In the genomic region with DNA sequence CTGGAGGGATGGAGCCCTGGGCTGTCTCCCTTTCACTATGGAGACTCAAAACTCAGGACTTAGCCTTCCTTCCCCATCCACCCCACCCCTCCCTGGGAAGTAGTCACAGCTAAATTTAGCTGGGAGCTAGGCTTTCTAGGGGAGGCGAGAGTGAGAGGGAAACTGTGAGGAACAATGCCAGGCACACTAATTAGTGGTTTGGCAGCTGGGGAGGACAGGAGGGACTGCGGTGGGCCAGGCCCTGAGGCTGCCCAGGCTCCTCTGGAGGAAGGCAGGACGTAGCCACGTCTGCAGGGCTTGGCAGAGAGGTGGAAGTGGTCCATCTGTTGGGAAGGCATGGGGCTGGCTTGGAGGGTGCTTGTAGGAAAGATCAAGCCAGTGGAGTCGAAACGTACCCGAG, we compare ENCODE assay signal across 20 cellular contexts.
DNase-seq lines count a peak whose midpoint lies in the region; ATAC-seq and TF ChIP-seq lines count a peak whose summit lies in the region.
"Had no signal": no experiment of that assay in that cellular context is flagged by ENCODE, and none has a peak within 500 bp of the region (broad histone marks: within the 10 kb centered on the region; RNA-seq: fewer than 3 reads in every experiment).

No MANE protein-coding gene starts in this region.

- H3K36me3 ChIP-seq in transverse colon: no peaks in the 10 kb centered on the region
- H3K36me3 ChIP-seq: ovary, upper lobe of left lung had no signal

- TF ChIP-seq CTCF in transverse colon (IDR thresholded peaks at IDR 0.05) (no peak), type B pancreatic cell (conservative IDR thresholded peaks at IDR 0.05) (no peak)

- no peaks in the 10 kb centered on the region for H3K9me3 ChIP-seq in transverse colon
- H3K9me3 ChIP-seq: ovary, upper lobe of left lung had no signal

- intact Hi-C loops in sciatic nerve (cut with DNase I) (no loop called here), transverse colon (cut with DNase I; ENCODE audit: low total_unique reads) (no loop called here)

- H3K9me3 Mint-ChIP-seq in type B pancreatic cell: no peaks in the 10 kb centered on the region
- H3K9me3 Mint-ChIP-seq: CD8-positive, alpha-beta memory T cell had no signal

- peaks cover 49% of the 10 kb centered on the region for H3K27me3 Mint-ChIP-seq in type B pancreatic cell

- H3K4me1 Mint-ChIP-seq in type B pancreatic cell (ENCODE audit: unreplicated experiment): no peaks in the 10 kb centered on the region
- H3K4me1 Mint-ChIP-seq: CD8-positive, alpha-beta memory T cell had no signal

- H3K4me3 Mint-ChIP-seq in type B pancreatic cell: no peak overlapping the region
- H3K4me3 Mint-ChIP-seq: CD8-positive, alpha-beta memory T cell had no signal

- in situ Hi-C loops in transverse colon (cut with MboI; ENCODE audit: low pct_ligation_motif_present in 1 of 4, low pct_unique_long_range_greater_than_20kb in 1 of 4, low sequenced_read_pairs in 3 of 4): no loop called here

- no peak overlapping the region for H3K27ac ChIP-seq in transverse colon
- H3K27ac ChIP-seq: ovary, SK-N-MC, skin epidermis, upper lobe of left lung had no signal

- no peak overlapping the region for H3K27ac Mint-ChIP-seq in type B pancreatic cell
- H3K27ac Mint-ChIP-seq: CD8-positive, alpha-beta memory T cell had no signal

- no peaks in the 10 kb centered on the region for H3K27me3 ChIP-seq in transverse colon
- H3K27me3 ChIP-seq: ovary, upper lobe of left lung had no signal

- H3K4me1 ChIP-seq in transverse colon: peaks cover 0 to 10% (median 0%) of the 10 kb centered on the region in 4 donors
- H3K4me1 ChIP-seq: upper lobe of left lung had no signal

- H3K36me3 Mint-ChIP-seq in type B pancreatic cell: no peaks in the 10 kb centered on the region
- H3K36me3 Mint-ChIP-seq: CD8-positive, alpha-beta memory T cell had no signal

- 62% methylated on average over 7 of the region's 7 CpGs; no CpG with 5 or more reads in 1 of the 2 donors for WGBS in transverse colon (ENCODE audit: low coverage in 1 of 2), 2 donors

- TF ChIP-seq EP300 in transverse colon (IDR thresholded peaks at IDR 0.05; ENCODE audit: low read depth): no peak

- H3K4me3 ChIP-seq in transverse colon: no peak overlapping the region
- H3K4me3 ChIP-seq: ovary, SK-N-MC, skin epidermis, upper lobe of left lung had no signal

- TF ChIP-seq POLR2A in transverse colon (IDR thresholded peaks at IDR 0.05): no peak

- DNase-seq in DMS 273 (lab: John Stamatoyannopoulos, UW; ENCODE audit: unreplicated experiment): peak; percentile 78
- peak; percentile 89 for DNase-seq in M059J (ENCODE audit: low read depth)
- peak; percentile 52 for DNase-seq in cerebellum (ENCODE audit: low spot score)
- DNase-seq in sciatic nerve (ENCODE audit: low spot score): no peak
- DNase-seq in activated CD4-positive, alpha-beta T cell treated with anti-CD3 and anti-CD28 coated beads for 4 hours: no peak
- DNase-seq in transverse colon: no peak
- DNase-seq in type B pancreatic cell (ENCODE audit: extremely low spot score, unreplicated experiment): no peak
- DNase-seq: activated naive CD4-positive, alpha-beta T cell treated with anti-CD3 and anti-CD28 coated beads, Interleukin-2, amount 50 U/mL, for 16 hours; activated T-cell treated with anti-CD3 and anti-CD28 coated beads for 4 hours; CD8-positive, alpha-beta memory T cell; effector CD4-positive, alpha-beta T cell; EL; Kasumi-1; left colon; NCI-H146; NCI-H524 treated with DMSO at 0.1 percent for 48 hours; ovary; upper lobe of left lung had no signal

- peak; percentile 62 for ATAC-seq in sciatic nerve
- ATAC-seq: left colon had no signal

Comparison
In these comparisons a context has a peak if more than half of its experiments do, and no peak if none do; other contexts are left out.
1. DNase-seq: peak in DMS 273 (single experiment), M059J (single experiment) and cerebellum (single experiment); none in sciatic nerve (single experiment), activated CD4-positive, alpha-beta T cell treated with anti-CD3 and anti-CD28 coated beads for 4 hours (0 of 2), transverse colon (single experiment) and type B pancreatic cell (single experiment).